9 cellular contexts compared by ENCODE assay signal in genomic region chr9:89427621-89428221, GRCh38.
DNase-seq lines count a peak whose midpoint lies in the region; TF ChIP-seq lines count a peak whose summit lies in the region.
"Had no signal": no experiment of that assay in that cellular context is flagged by ENCODE, and none has a peak within 500 bp of the region (broad histone marks: within the 10 kb centered on the region; RNA-seq: fewer than 3 reads in every experiment).

No MANE protein-coding gene starts in this region.

- H3K36me3 ChIP-seq in osteoblast (ENCODE audit: insufficient read depth, low read length), result no peaks in the 10 kb centered on the region

- CTCF ChIA-PET in RWPE1 (lab: Yijun Ruan, JAX), result interaction anchor here (0.6 kb wide), 1 partner anchor 1917 kb away, joined by 4 read pairs; no protein-coding TSS in a partner anchor

- H3K4me1 ChIP-seq in osteoblast (ENCODE audit: insufficient read depth, low read length), result peaks cover 4% of the 10 kb centered on the region

- H3K27ac ChIP-seq in osteoblast (ENCODE audit: low read depth, low read length) (no peak overlapping the region), RWPE1 (no peak overlapping the region)
- H3K27ac ChIP-seq: A549 had no signal

- no peaks in the 10 kb centered on the region for H4K20me1 ChIP-seq in osteoblast (ENCODE audit: insufficient read depth, low read length)

- H3K4me3 ChIP-seq in osteoblast (ENCODE audit: insufficient read depth, low read length), result no peak overlapping the region
- H3K4me3 ChIP-seq: A549 had no signal

- POLR2A ChIA-PET in RWPE1 (lab: Yijun Ruan, JAX; ENCODE audit: low non-redundant PET), result no interaction called here

- TF ChIP-seq CTCF in osteoblast (IDR thresholded peaks at IDR 0.05; ENCODE audit: extremely low read depth, low read depth, low read length) (no peak), RWPE1 (conservative IDR thresholded peaks at IDR 0.05; ENCODE audit: low read depth) (no peak)

- H3K79me2 ChIP-seq in osteoblast (ENCODE audit: insufficient read depth, low read length), result no peaks in the 10 kb centered on the region

- DNase-seq in A172 (ENCODE audit: low spot score) (peak; percentile 65), T follicular helper cell (ENCODE audit: low read depth) (peak; percentile 51), osteoblast (ENCODE audit: insufficient read length, low spot score, missing footprints) (peak; percentile 15), RWPE1 (ENCODE audit: low spot score) (no peak), DMS79 treated with DMSO at 0.1 percent for 48 hours (lab: John Stamatoyannopoulos, UW) (no peak), retina (no peak), foreskin melanocyte (no peak)
- peak; percentile 81 for DNase-seq in activated T-helper 9 cell treated with anti-CD3 and anti-CD28 coated beads, Interleukin-2, amount 50 U/mL, for 16 hours (ENCODE audit: low read depth)

- H3K4me2 ChIP-seq in osteoblast (ENCODE audit: insufficient read depth, low read length), result no peak overlapping the region
- H3K4me2 ChIP-seq: A549 had no signal

- H2AFZ ChIP-seq in osteoblast (ENCODE audit: low read length), result no peak overlapping the region

- no peaks in the 10 kb centered on the region for H3K27me3 ChIP-seq in osteoblast (ENCODE audit: insufficient read depth, low read length)

- H3K9me3 ChIP-seq in osteoblast (ENCODE audit: low read depth, low read length), result no peaks in the 10 kb centered on the region
- H3K9me3 ChIP-seq: A549 had no signal

Comparison
In these comparisons a context has a peak if more than half of its experiments do, and no peak if none do; other contexts are left out.
1. DNase-seq: peak in A172 (single experiment), T follicular helper cell (single experiment), activated T-helper 9 cell treated with anti-CD3 and anti-CD28 coated beads, Interleukin-2, amount 50 U/mL, for 16 hours (single experiment) and osteoblast (single experiment); none in RWPE1 (single experiment), DMS79 treated with DMSO at 0.1 percent for 48 hours (single experiment), retina (single experiment) and foreskin melanocyte (single experiment).